In the genomic region with DNA sequence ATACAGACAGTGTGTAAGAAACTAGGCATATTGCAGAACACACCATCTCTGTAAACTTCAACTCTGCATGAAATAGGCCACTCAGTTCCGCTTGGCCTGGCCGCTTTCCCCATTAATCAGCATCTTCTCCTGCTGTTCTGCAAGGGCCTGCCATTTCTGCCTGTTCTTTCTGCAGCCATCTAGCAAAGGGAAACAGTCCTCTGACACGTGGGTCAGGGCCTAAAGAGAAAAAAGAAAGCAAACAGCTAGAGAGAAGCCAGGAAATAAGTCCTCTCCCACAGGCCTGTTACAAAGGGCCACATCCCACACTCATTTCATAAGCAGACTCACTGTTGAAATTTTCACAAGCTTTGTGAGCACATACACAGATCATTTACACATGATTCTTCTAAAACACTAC, we compare ENCODE assay signal across 9 cellular contexts.
DNase-seq lines count a peak whose midpoint lies in the region; ATAC-seq, FAIRE-seq and TF ChIP-seq lines count a peak whose summit lies in the region.
"Had no signal": no experiment of that assay in that cellular context is flagged by ENCODE, and none has a peak within 500 bp of the region (broad histone marks: within the 10 kb centered on the region; RNA-seq: fewer than 3 reads in every experiment).

No MANE protein-coding gene starts in this region.

- no peaks in the 10 kb centered on the region for H3K27me3 Mint-ChIP-seq in progenitor cell of endocrine pancreas
- H3K27me3 Mint-ChIP-seq: IgD-negative memory B cell had no signal

- H3K9ac ChIP-seq in adipocyte (ENCODE audit: low read length) (peak overlapping the region; percentile 4), mammary epithelial cell (ENCODE audit: insufficient read depth, low read length) (no peak overlapping the region)

- peaks cover 14% of the 10 kb centered on the region for H3K36me3 Mint-ChIP-seq in progenitor cell of endocrine pancreas (ENCODE audit: insufficient read depth)

- H4K20me1 ChIP-seq in mammary epithelial cell (ENCODE audit: insufficient read depth, low read length), result no peaks in the 10 kb centered on the region

- peaks cover 10% of the 10 kb centered on the region for H3K4me1 Mint-ChIP-seq in progenitor cell of endocrine pancreas (ENCODE audit: low read depth)
- H3K4me1 Mint-ChIP-seq: IgD-negative memory B cell had no signal

- no peaks in the 10 kb centered on the region for H3K79me2 ChIP-seq in mammary epithelial cell (ENCODE audit: insufficient read depth, low read length)

- H3K9me3 ChIP-seq in adipocyte (ENCODE audit: control insufficient read depth, low read length), result no peaks in the 10 kb centered on the region
- H3K9me3 ChIP-seq in mammary epithelial cell (replicated peaks; ENCODE audit: insufficient read depth, low read length), result no peaks in the 10 kb centered on the region

- no TSS peak for BruUV-seq in mammary epithelial cell (replicated peaks; lab: Mats Ljungman, UMichigan)

- in situ Hi-C loops in mammary epithelial cell (cut with MboI; ENCODE audit: low sequenced_read_pairs in 2 of 2), result loop anchor here in 1 of 2 donors (25.0 kb wide), 1 partner anchor 186 kb away; a partner anchor contains a TSS

- H3K4me3 Mint-ChIP-seq in progenitor cell of endocrine pancreas (ENCODE audit: low read depth), result no peak overlapping the region
- H3K4me3 Mint-ChIP-seq: IgD-negative memory B cell had no signal

- peak; percentile 57 to 81 for ATAC-seq in left cardiac atrium

- H3K9me3 Mint-ChIP-seq in progenitor cell of endocrine pancreas (ENCODE audit: low read depth), result no peaks in the 10 kb centered on the region
- H3K9me3 Mint-ChIP-seq: IgD-negative memory B cell had no signal

- FAIRE-seq in GM19239 (lab: Jason Lieb, UNC), result no peak

- 97% methylated on average over 3 of the region's 3 CpGs for WGBS in mammary epithelial cell (ENCODE audit: low coverage, missing lambda C conversion rate)

- H3K4me1 ChIP-seq in adipocyte (ENCODE audit: control insufficient read depth, insufficient read depth, low read length) (peaks cover 14% of the 10 kb centered on the region), mammary epithelial cell (ENCODE audit: insufficient read depth, low read length) (no peaks in the 10 kb centered on the region)

- no peak overlapping the region for H3K27ac ChIP-seq in mammary epithelial cell (ENCODE audit: insufficient read depth, low read depth, low read length)

- CTCF ChIA-PET in HEK293T (lab: Yijun Ruan, JAX) (no interaction called here), mammary epithelial cell (lab: Charles Lee; ENCODE audit: low non-redundant PET) (no interaction called here)

- H3K4me3 ChIP-seq in adipocyte (ENCODE audit: low read length) (no peak overlapping the region), mammary epithelial cell (replicated peaks in 1 of 3; ENCODE audit: insufficient read depth in 1 of 3, low read depth in 2 of 3, low read length in 3 of 3) (no peak overlapping the region)

- H2AFZ ChIP-seq in mammary epithelial cell (ENCODE audit: low read depth, low read length), result no peak overlapping the region

- TF ChIP-seq CTCF in progenitor cell of endocrine pancreas (IDR thresholded peaks at IDR 0.05; ENCODE audit: unreplicated experiment) (no peak), mammary epithelial cell (conservative IDR thresholded peaks at IDR 0.05 in 1 of 2, IDR thresholded peaks at IDR 0.05 in 1 of 2; ENCODE audit: extremely low read depth in 1 of 2, insufficient read depth in 1 of 2, low read depth in 1 of 2, low read length in 2 of 2) (no peak)

- intact Hi-C loops in left cardiac atrium (cut with DNase I) (no loop called here), mammary epithelial cell (cut with micrococcal nuclease) (no loop called here)

- DNase-seq in EH (ENCODE audit: low read depth) (peak; percentile 47), adipocyte (ENCODE audit: low read depth) (peak; percentile 53), left cardiac atrium (peak; percentile 25), progenitor cell of endocrine pancreas (ENCODE audit: low spot score, unreplicated experiment) (no peak), GM19239 (ENCODE audit: insufficient read length, low spot score) (no peak), HEK293T (ENCODE audit: extremely low spot score) (no peak), mammary epithelial cell (no peak)
- no peak for DNase-seq in effector CD4-positive, alpha-beta T cell

- H3K27ac Mint-ChIP-seq in progenitor cell of endocrine pancreas, result peak overlapping the region; percentile 61
- H3K27ac Mint-ChIP-seq: IgD-negative memory B cell had no signal

- dilution Hi-C loops in mammary epithelial cell (cut with HindIII; ENCODE audit: low sequenced_read_pairs), result no loop called here

- POLR2A ChIA-PET in HEK293T (lab: Yijun Ruan, JAX), result no interaction called here

- H3K36me3 ChIP-seq in adipocyte (ENCODE audit: control insufficient read depth, insufficient read depth, low read length, severe bottlenecking) (peaks cover 78% of the 10 kb centered on the region), mammary epithelial cell (ENCODE audit: insufficient read depth, low read length) (peaks cover 15% of the 10 kb centered on the region)

- no peak overlapping the region for H3K4me2 ChIP-seq in mammary epithelial cell (ENCODE audit: insufficient read depth, low read depth, low read length)

- H3K27me3 ChIP-seq in adipocyte (replicated peaks; ENCODE audit: control insufficient read depth, insufficient read depth, low read length) (no peaks in the 10 kb centered on the region), mammary epithelial cell (ENCODE audit: insufficient read depth, low read length) (no peaks in the 10 kb centered on the region)

TF ChIP-seq in HEK293T, 16 proteins besides CTCF, POLR2A, EP300 and RAD21:
- no peak for TF ChIP-seq ELF4 (IDR thresholded peaks at IDR 0.05)
- no peak for TF ChIP-seq ARNT (IDR thresholded peaks at IDR 0.05)
- no peak for TF ChIP-seq FOXA1 (IDR thresholded peaks at IDR 0.05)
- TF ChIP-seq BHLHE40 (IDR thresholded peaks at IDR 0.05; ENCODE audit: borderline replicate concordance), result no peak
- TF ChIP-seq NFRKB (IDR thresholded peaks at IDR 0.05), result no peak
- no peak for TF ChIP-seq SP1 (IDR thresholded peaks at IDR 0.05)
- TF ChIP-seq HDGF (IDR thresholded peaks at IDR 0.05; ENCODE audit: borderline replicate concordance), result no peak
- no peak for TF ChIP-seq LEF1 (IDR thresholded peaks at IDR 0.05; ENCODE audit: borderline replicate concordance)

Comparison
In these comparisons a context has a peak if more than half of its experiments do, and no peak if none do; other contexts are left out.
1. DNase-seq: peak in EH (single experiment), adipocyte (single experiment) and left cardiac atrium (single experiment); none in progenitor cell of endocrine pancreas (single experiment), effector CD4-positive, alpha-beta T cell (single experiment), GM19239 (single experiment), HEK293T (single experiment) and mammary epithelial cell (single experiment).